15 cellular contexts compared by ENCODE assay signal in the genomic region with DNA sequence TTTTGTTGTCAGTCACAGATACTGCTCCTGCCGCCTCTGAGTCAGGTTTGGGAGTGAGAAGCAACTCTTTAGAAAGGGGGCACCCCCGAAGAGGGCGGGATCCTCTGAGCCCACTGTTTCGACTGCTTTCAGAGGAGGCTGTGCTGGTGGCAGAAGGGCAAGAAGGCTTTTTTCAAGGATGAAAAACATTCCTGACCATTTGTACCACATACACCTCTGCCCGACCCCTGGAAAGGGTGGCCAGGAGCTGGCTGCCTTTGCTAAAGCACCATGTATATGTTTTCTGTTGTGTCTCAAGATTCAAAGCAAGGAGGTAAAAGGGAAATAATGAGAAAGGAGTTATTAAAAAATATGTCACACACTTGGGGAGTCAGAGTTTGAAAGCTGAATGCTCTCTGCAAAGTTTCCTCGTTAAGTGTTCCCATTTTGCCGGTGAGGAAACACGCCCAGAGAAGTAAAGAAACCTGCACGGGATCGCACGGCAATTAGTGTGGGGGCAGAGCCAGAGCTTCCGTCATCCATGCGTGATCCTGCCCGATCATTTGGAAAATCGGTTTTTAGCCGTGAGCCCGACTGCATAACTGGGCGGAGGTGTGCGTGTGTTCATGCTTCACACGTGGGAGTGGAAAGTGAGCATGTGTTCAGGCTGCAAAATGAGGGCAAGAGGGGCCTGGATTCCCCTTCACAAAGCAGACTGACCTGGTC.
"Had no signal": no experiment of that assay in that cellular context is flagged by ENCODE, and none has a peak within 500 bp of the region (broad histone marks: within the 10 kb centered on the region; RNA-seq: fewer than 3 reads in every experiment).

No MANE protein-coding gene starts in this region.

- H3K27me3 ChIP-seq: hepatocyte had no signal

- H3K27ac Mint-ChIP-seq: activated CD4-positive, alpha-beta T cell treated with anti-CD3 and anti-CD28 coated beads, Interleukin-2, amount 10 ng/mL, durations not matched to agents 7 days and 5 days; activated naive CD8-positive, alpha-beta T cell treated with anti-CD3 and anti-CD28 coated beads for 36 hours; activated T-helper 1 cell treated with anti-CD3 and anti-CD28 coated beads, Interleukin-12 subunit alpha, Interleukin-12 subunit beta, Interleukin-2, Interleukin-4 antibody, amounts not matched to agents 30 ng/mL and 10 ng/mL and 1 ng/mL, durations not matched to agents 14 hours and 24 hours and 36 hours; endodermal cell; naive thymus-derived CD8-positive, alpha-beta T cell; progenitor cell of endocrine pancreas; stimulated activated naive CD8-positive, alpha-beta T cell treated with anti-CD3 and anti-CD28 coated beads, Interleukin-15, Interleukin-2, amounts not matched to agents 100 ng/mL and 50 ng/mL, for 24 hours; T-helper 1 cell treated with Interleukin-12 subunit alpha and Interleukin-12 subunit beta and Interleukin-4 antibody, amounts not matched to agents 30 μg/mL and 1 μg/mL, for 36 hours had no signal

- H3K36me3 ChIP-seq: left lung, spleen had no signal

- H3K4me3 ChIP-seq: dorsolateral prefrontal cortex, hepatocyte, left lung, spleen had no signal

- H3K4me2 ChIP-seq: hepatocyte had no signal

- DNase-seq: activated CD4-positive, alpha-beta T cell treated with anti-CD3 and anti-CD28 coated beads, Interleukin-2, amount 10 ng/mL, durations not matched to agents 7 days and 5 days; activated CD8-positive, alpha-beta memory T cell treated with anti-CD3 and anti-CD28 coated beads, Interleukin-2, amount 50 U/mL, for 48 hours; activated naive CD8-positive, alpha-beta T cell treated with anti-CD3 and anti-CD28 coated beads for 36 hours; dorsolateral prefrontal cortex; islet precursor cell; naive thymus-derived CD8-positive, alpha-beta T cell; occipital lobe; spleen had no signal

- H3K27ac ChIP-seq: hepatocyte, left lung, spleen had no signal

- H2AFZ ChIP-seq: hepatocyte had no signal

- H3K27me3 Mint-ChIP-seq: activated CD4-positive, alpha-beta T cell treated with anti-CD3 and anti-CD28 coated beads, Interleukin-2, amount 10 ng/mL, durations not matched to agents 7 days and 5 days; activated naive CD8-positive, alpha-beta T cell treated with anti-CD3 and anti-CD28 coated beads for 36 hours; stimulated activated naive CD8-positive, alpha-beta T cell treated with anti-CD3 and anti-CD28 coated beads, Interleukin-15, Interleukin-2, amounts not matched to agents 100 ng/mL and 50 ng/mL, for 24 hours had no signal

- H3K9me3 ChIP-seq: left lung, spleen had no signal

- H3K4me1 Mint-ChIP-seq: activated CD4-positive, alpha-beta T cell treated with anti-CD3 and anti-CD28 coated beads, Interleukin-2, amount 10 ng/mL, durations not matched to agents 7 days and 5 days; activated naive CD8-positive, alpha-beta T cell treated with anti-CD3 and anti-CD28 coated beads for 36 hours; naive thymus-derived CD8-positive, alpha-beta T cell had no signal

- H3K4me1 ChIP-seq: left lung, spleen had no signal

- H3K36me3 Mint-ChIP-seq: activated naive CD8-positive, alpha-beta T cell treated with anti-CD3 and anti-CD28 coated beads for 36 hours; naive thymus-derived CD8-positive, alpha-beta T cell had no signal

- H3K79me2 ChIP-seq: hepatocyte had no signal

- H3K9me3 Mint-ChIP-seq: activated CD4-positive, alpha-beta T cell treated with anti-CD3 and anti-CD28 coated beads, Interleukin-2, amount 10 ng/mL, durations not matched to agents 7 days and 5 days; activated naive CD8-positive, alpha-beta T cell treated with anti-CD3 and anti-CD28 coated beads for 36 hours; activated T-helper 1 cell treated with anti-CD3 and anti-CD28 coated beads, Interleukin-12 subunit alpha, Interleukin-12 subunit beta, Interleukin-2, Interleukin-4 antibody, amounts not matched to agents 30 ng/mL and 10 ng/mL and 1 ng/mL, durations not matched to agents 14 hours and 24 hours and 36 hours; endodermal cell; naive thymus-derived CD8-positive, alpha-beta T cell; stimulated activated naive CD8-positive, alpha-beta T cell treated with anti-CD3 and anti-CD28 coated beads, Interleukin-15, Interleukin-2, amounts not matched to agents 100 ng/mL and 50 ng/mL, for 24 hours; T-helper 1 cell treated with Interleukin-12 subunit alpha and Interleukin-12 subunit beta and Interleukin-4 antibody, amounts not matched to agents 30 μg/mL and 1 μg/mL, for 36 hours had no signal

- H3K4me3 Mint-ChIP-seq: activated CD4-positive, alpha-beta T cell treated with anti-CD3 and anti-CD28 coated beads, Interleukin-2, amount 10 ng/mL, durations not matched to agents 7 days and 5 days; activated naive CD8-positive, alpha-beta T cell treated with anti-CD3 and anti-CD28 coated beads for 36 hours; activated T-helper 1 cell treated with anti-CD3 and anti-CD28 coated beads, Interleukin-12 subunit alpha, Interleukin-12 subunit beta, Interleukin-2, Interleukin-4 antibody, amounts not matched to agents 30 ng/mL and 10 ng/mL and 1 ng/mL, durations not matched to agents 14 hours and 24 hours and 36 hours; endodermal cell; naive thymus-derived CD8-positive, alpha-beta T cell; stimulated activated naive CD8-positive, alpha-beta T cell treated with anti-CD3 and anti-CD28 coated beads, Interleukin-15, Interleukin-2, amounts not matched to agents 100 ng/mL and 50 ng/mL, for 24 hours; T-helper 1 cell treated with Interleukin-12 subunit alpha and Interleukin-12 subunit beta and Interleukin-4 antibody, amounts not matched to agents 30 μg/mL and 1 μg/mL, for 36 hours had no signal
